In the genomic region with DNA sequence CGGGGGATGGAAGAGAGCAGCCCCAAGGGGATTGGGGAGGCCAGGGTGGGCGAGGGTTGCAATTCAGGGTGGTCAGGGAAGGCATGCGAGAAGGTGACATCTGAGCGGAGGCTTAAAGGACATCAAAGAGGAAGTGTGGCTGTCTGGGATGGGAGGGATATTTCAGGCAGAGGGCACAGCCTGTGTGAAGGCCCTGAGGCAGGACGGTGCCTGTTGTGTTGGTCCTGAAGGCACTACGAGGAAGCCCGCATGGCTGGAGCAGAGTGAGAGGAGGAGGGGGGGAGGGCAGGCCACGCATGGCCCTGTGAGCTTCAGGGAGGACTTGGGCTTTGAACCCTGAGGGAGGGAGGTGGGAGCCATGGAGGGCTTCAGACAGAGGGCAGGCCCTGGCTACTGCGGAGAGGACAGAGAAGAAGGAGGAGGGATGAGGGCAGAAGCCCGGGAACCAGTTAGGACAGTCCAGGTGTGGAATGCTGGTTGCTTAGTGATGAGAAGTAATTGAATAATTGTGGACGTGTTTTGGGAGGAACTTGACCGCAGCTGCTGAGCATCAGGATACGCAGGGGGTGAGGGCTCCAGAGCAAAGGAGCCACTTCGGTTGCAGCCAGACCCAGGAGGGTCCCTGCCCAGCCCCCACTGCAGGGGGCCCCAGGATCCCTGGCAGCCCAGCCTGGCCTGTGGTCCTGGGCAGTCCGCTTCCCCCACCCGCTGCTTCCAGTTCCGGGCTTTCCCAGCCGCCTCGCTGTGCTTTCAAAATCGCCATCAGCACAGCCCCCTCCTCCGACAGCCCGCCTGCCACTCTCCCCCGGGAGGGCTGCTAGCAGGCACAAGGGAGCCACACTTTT, we compare ENCODE assay signal across 8 cellular contexts. TPM values are rescaled to one million over a fixed set of nuclear protein-coding genes. Genes with fewer than 3 reads are reported as not detected.
DNase-seq lines count a peak whose midpoint lies in the region; TF ChIP-seq lines count a peak whose summit lies in the region.

No MANE protein-coding gene starts in this region.

- intact Hi-C loops in breast epithelium (cut with DNase I; ENCODE audit: low total_unique reads), result no loop called here

- H3K9me3 ChIP-seq in breast epithelium (no peaks in the 10 kb centered on the region), subcutaneous abdominal adipose tissue (ENCODE audit: control insufficient read depth in 5 of 5, low read length in 5 of 5) (no peaks in the 10 kb centered on the region)

- H3K36me3 ChIP-seq in breast epithelium (no peaks in the 10 kb centered on the region), subcutaneous abdominal adipose tissue (ENCODE audit: control insufficient read depth in 5 of 5, insufficient read depth in 5 of 5, low read length in 5 of 5) (no peaks in the 10 kb centered on the region)

- no peak for TF ChIP-seq CTCF in breast epithelium (IDR thresholded peaks at IDR 0.05)

- H3K27me3 ChIP-seq in breast epithelium, result no peaks in the 10 kb centered on the region
- H3K27me3 ChIP-seq in subcutaneous abdominal adipose tissue (ENCODE audit: control insufficient read depth in 5 of 5, insufficient read depth in 4 of 5, low read length in 5 of 5), result peaks cover 0 to 3% (median 0%) of the 10 kb centered on the region in 5 donors

- H3K27ac ChIP-seq in breast epithelium (peak overlapping the region; percentile 96 to 98), subcutaneous abdominal adipose tissue (ENCODE audit: low read depth, low read length) (peak overlapping the region; percentile 69)

- H3K9ac ChIP-seq in subcutaneous abdominal adipose tissue (ENCODE audit: low read length in 5 of 5), result peak overlapping the region in 4 of 5 donors; percentile 8 to 68 (median 64)

- DNase-seq in EH (ENCODE audit: low read depth) (peak; percentile 59), NCI-H2107 treated with DMSO at 0.1 percent for 48 hours (lab: John Stamatoyannopoulos, UW; ENCODE audit: unreplicated experiment) (peak; percentile 80), breast epithelium (ENCODE audit: low spot score in 2 of 2) (peak in 1 of 2 donors; percentile 86), kidney glomerular epithelial cell (lab: John Stamatoyannopoulos, UW) (peak; percentile 0), NCI-H1048 (lab: John Stamatoyannopoulos, UW) (no peak), DMS114 treated with DMSO at 0.1 percent for 48 hours (lab: John Stamatoyannopoulos, UW; ENCODE audit: unreplicated experiment) (no peak), T1000 (lab: John Stamatoyannopoulos, UW) (no peak)

- no peak for TF ChIP-seq POLR2A in breast epithelium (IDR thresholded peaks at IDR 0.05)

- peak overlapping the region; percentile 29 to 69 (median 46) for H3K4me3 ChIP-seq in breast epithelium
- peak overlapping the region; percentile 17 to 54 (median 51) for H3K4me3 ChIP-seq in subcutaneous abdominal adipose tissue (ENCODE audit: low read depth in 1 of 5, low read length in 5 of 5)

- H3K4me1 ChIP-seq in breast epithelium (peaks cover 4 to 11% of the 10 kb centered on the region in 2 donors), subcutaneous abdominal adipose tissue (ENCODE audit: control insufficient read depth in 5 of 5, insufficient read depth in 5 of 5, low read length in 5 of 5) (peaks cover 3 to 30% (median 21%) of the 10 kb centered on the region in 5 donors)

RNA-seq across cellular contexts. Expression of gene TLE6, which starts 6.2 kb away (rescaled TPM):
- total RNA-seq in breast epithelium, result 1 to 10 TPM; 1.6 to 4.3 (median 3.2) TPM

RNA-seq across cellular contexts. Expression of gene ZNF77, which starts 38.8 kb away (rescaled TPM):
- 1 to 10 TPM; 2.2 to 5.1 (median 4.9) TPM for total RNA-seq in breast epithelium

RNA-seq across cellular contexts. Expression of gene TLE2, which starts 45.5 kb away (rescaled TPM):
- 10 to 100 TPM; 25.3 to 65.6 (median 35.1) TPM for total RNA-seq in breast epithelium

Comparison
In these comparisons a context has a peak if more than half of its experiments do, and no peak if none do; other contexts are left out.
1. DNase-seq: peak in EH (single experiment), NCI-H2107 treated with DMSO at 0.1 percent for 48 hours (single experiment) and kidney glomerular epithelial cell (single experiment); none in NCI-H1048 (single experiment), DMS114 treated with DMSO at 0.1 percent for 48 hours (single experiment) and T1000 (single experiment).